ENCODE assay signal across 1 cellular context in the genomic region with DNA sequence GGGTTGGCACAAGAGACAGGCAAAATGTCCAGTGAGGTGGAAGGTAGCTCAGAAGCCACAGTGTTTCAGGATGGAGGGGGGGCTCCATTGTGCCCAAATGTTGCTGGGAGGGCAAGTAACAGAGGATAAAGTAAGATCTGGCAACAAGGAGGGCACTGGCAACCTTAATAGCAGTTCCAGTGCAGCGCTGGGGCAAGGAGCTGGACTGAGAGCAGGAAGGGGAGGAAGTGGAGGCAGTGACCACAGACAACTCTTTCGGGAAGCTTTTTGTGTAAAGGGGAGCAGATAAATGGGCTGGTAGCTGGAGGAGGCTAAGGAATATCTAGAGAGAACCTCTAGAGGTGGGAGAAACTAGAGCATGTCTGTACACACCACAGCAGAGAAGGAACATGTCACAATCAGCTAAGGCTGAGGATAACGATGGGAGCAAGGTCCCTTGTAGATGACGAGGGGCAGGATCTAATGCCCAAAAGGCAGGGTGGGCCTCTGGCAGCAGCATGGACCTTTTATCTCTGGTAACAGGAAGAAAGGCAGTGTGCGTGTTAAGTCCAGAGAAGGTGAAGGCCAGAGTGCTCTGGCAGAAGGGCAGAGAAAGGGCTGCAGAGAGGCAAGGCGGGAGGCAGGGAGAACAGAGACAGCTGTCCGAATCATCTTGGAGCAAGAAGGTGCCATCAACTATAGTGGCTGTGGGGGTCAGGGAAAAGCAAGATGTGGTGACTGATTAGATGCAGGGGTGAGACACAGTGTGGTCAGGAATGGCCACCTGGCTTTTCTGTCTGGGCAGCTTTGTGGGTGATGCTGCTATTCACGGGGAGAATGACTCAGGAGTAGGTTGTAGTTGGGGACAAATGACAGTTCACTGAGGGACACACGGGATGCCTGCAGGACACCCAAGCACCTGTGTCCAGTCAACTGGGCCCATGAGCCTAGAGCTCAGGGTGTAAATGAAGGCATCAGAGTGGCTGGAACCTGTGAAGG.
TF ChIP-seq lines count a peak whose summit lies in the region.

No MANE protein-coding gene starts in this region.

TF ChIP-seq in HepG2, 621 proteins besides CTCF, POLR2A, EP300 and RAD21 (continued from another document):
- TF ChIP-seq NAIF1 (CRISPR knock-in tag; IDR thresholded peaks at IDR 0.05; ENCODE audit: borderline replicate concordance) (no peak), ZNF607 (CRISPR knock-in tag; IDR thresholded peaks at IDR 0.05; ENCODE audit: borderline replicate concordance) (no peak), MEIS2 (CRISPR knock-in tag; IDR thresholded peaks at IDR 0.05) (no peak), MED13 (CRISPR knock-in tag; IDR thresholded peaks at IDR 0.05) (no peak), RFXAP (CRISPR knock-in tag; IDR thresholded peaks at IDR 0.05; ENCODE audit: borderline replicate concordance) (no peak), CHD4 (IDR thresholded peaks at IDR 0.05; ENCODE audit: borderline replicate concordance, low read length) (no peak), ZFP1 (CRISPR knock-in tag; IDR thresholded peaks at IDR 0.05) (no peak), ISX (CRISPR knock-in tag; conservative IDR thresholded peaks at IDR 0.05) (no peak), ZFYVE20 (CRISPR knock-in tag; IDR thresholded peaks at IDR 0.05; ENCODE audit: borderline replicate concordance, low read depth) (no peak), AHR (CRISPR knock-in tag; IDR thresholded peaks at IDR 0.05) (no peak), ZNF644 (CRISPR knock-in tag; IDR thresholded peaks at IDR 0.05; ENCODE audit: low read depth) (no peak), REXO4 (CRISPR knock-in tag; IDR thresholded peaks at IDR 0.05; ENCODE audit: borderline replicate concordance) (no peak)
